1 cellular context compared by ENCODE assay signal in genomic region chr2:238100049-238100820, GRCh38.
TF ChIP-seq lines count a peak whose summit lies in the region.

Gene ESPNL (plus strand): TSS chr2:238100340. CDS start chr2:238100420, 80 bp downstream.

TF ChIP-seq in IMR-90, 13 proteins besides CTCF, POLR2A, EP300 and RAD21 (continued from another document):
- no peak for TF ChIP-seq USF2 (IDR thresholded peaks at IDR 0.05; ENCODE audit: low read depth, low read length)
- no peak for TF ChIP-seq MXI1 (IDR thresholded peaks at IDR 0.05; ENCODE audit: borderline replicate concordance, low read depth, low read length)
- no peak for TF ChIP-seq RCOR1 (IDR thresholded peaks at IDR 0.05; ENCODE audit: insufficient replicate concordance, low read length)
- TF ChIP-seq SMC3 (IDR thresholded peaks at IDR 0.05; ENCODE audit: low read depth, low read length) = no peak
- no peak for TF ChIP-seq CEBPB (IDR thresholded peaks at IDR 0.05; ENCODE audit: low read depth, low read length)
- no peak for TF ChIP-seq MAZ (IDR thresholded peaks at IDR 0.05; ENCODE audit: borderline replicate concordance, low read depth, low read length)
- TF ChIP-seq RFX5 (IDR thresholded peaks at IDR 0.05; ENCODE audit: low read depth, low read length) = no peak
- no peak for TF ChIP-seq ELK1 (IDR thresholded peaks at IDR 0.05; ENCODE audit: borderline replicate concordance, low read depth, low read length)
- no peak for TF ChIP-seq CHD1 (IDR thresholded peaks at IDR 0.05; ENCODE audit: low read depth, low read length)
- TF ChIP-seq NFE2L2 (IDR thresholded peaks at IDR 0.05; ENCODE audit: low read depth, low read length) = no peak
- TF ChIP-seq BHLHE40 (IDR thresholded peaks at IDR 0.05; ENCODE audit: low read depth, low read length) = no peak
